Comparison of ENCODE assay signal across 1 cellular context in the genomic region with DNA sequence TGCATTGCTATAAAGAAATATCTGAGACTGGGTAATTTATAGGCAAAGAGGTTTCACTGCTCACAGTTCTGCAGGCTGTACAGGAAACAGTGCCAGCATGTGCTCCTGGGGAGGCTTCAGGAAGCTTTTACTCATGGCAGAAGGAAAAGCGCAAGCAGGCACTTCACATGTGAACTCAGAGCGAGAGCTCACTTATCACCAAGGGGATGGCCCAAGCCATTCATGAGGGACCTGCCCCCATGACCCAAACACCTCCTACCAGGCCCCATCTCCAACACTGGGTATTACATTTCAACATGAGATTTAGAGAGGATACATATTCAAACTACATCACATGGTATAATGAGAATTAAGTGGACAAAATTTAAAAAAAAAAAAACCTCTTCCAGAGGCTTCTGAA.
TF ChIP-seq lines count a peak whose summit lies in the region.

No MANE protein-coding gene starts in this region.

TF ChIP-seq in K562, 482 proteins besides CTCF, POLR2A, EP300 and RAD21:
- TF ChIP-seq CREBBP (IDR thresholded peaks at IDR 0.05; ENCODE audit: low read depth, low read length): no peak
- no peak for TF ChIP-seq BHLHE40 (IDR thresholded peaks at IDR 0.05; ENCODE audit: low read length)
- TF ChIP-seq, protein P1, sequence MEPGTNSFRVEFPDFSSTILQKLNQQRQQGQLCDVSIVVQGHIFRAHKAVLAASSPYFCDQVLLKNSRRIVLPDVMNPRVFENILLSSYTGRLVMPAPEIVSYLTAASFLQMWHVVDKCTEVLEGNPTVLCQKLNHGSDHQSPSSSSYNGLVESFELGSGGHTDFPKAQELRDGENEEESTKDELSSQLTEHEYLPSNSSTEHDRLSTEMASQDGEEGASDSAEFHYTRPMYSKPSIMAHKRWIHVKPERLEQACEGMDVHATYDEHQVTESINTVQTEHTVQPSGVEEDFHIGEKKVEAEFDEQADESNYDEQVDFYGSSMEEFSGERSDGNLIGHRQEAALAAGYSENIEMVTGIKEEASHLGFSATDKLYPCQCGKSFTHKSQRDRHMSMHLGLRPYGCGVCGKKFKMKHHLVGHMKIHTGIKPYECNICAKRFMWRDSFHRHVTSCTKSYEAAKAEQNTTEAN (CRISPR knock-in tag; IDR thresholded peaks at IDR 0.05): 0 out of 2 replicates have a peak, but pooled peaks have one; percentile 32
- TF ChIP-seq, protein P2, sequence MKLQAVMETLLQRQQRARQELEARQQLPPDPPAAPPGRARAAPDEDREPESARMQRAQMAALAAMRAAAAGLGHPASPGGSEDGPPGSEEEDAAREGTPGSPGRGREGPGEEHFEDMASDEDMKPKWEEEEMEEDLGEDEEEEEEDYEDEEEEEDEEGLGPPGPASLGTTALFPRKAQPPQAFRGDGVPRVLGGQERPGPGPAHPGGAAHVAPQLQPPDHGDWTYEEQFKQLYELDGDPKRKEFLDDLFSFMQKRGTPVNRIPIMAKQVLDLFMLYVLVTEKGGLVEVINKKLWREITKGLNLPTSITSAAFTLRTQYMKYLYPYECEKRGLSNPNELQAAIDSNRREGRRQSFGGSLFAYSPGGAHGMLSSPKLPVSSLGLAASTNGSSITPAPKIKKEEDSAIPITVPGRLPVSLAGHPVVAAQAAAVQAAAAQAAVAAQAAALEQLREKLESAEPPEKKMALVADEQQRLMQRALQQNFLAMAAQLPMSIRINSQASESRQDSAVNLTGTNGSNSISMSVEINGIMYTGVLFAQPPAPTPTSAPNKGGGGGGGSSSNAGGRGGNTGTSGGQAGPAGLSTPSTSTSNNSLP (IDR thresholded peaks at IDR 0.05; ENCODE audit: borderline replicate concordance, low read depth, low read length): no peak
- no peak for TF ChIP-seq KAT7 (CRISPR knock-in tag; IDR thresholded peaks at IDR 0.05; ENCODE audit: borderline replicate concordance)
- no peak for TF ChIP-seq ZNF121 (CRISPR knock-in tag; conservative IDR thresholded peaks at IDR 0.05)
- no peak for TF ChIP-seq ZNF347 (CRISPR knock-in tag; IDR thresholded peaks at IDR 0.05; ENCODE audit: low read depth)
- no peak for TF ChIP-seq ZNF583 (CRISPR knock-in tag; IDR thresholded peaks at IDR 0.05)
- TF ChIP-seq ZNF316 (IDR thresholded peaks at IDR 0.05): 0 out of 2 replicates have a peak, but pooled peaks have one; percentile 34
